Comparison of ENCODE assay signal across 1 cellular context in the genomic region with DNA sequence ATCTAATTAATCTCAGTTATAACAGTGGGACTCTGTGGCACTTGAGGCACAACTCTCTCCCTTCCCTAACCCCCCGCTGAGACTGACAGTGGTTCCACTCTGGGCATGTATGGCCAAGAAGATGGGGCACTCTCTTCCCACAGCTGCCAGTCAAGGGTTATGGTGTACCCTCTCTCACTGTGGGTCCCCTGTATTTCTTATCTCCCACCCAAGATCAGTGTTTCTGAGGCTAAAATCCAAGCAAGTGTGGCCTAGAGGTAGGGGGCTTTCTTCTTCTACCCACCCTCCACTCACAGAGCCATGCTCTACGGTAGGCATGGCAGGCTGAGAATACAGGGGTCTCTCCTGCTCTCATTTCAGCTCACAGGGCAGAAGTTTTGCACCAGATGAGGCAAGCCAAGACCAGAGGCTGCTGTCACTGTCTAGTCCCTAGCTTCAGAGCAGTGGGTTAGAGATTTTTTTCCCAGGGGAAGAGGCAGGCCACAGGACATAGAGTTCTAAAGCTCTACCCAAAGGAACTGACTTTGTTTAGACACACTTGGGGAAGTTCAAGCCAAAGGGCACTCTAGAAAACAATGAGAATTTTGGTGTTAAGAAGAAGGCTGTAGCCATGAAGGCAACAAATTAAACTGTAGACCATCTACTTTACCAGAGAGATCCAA.
TF ChIP-seq lines count a peak whose summit lies in the region.

No MANE protein-coding gene starts in this region.

TF ChIP-seq in HepG2, 621 proteins besides CTCF, POLR2A, EP300 and RAD21 (continued from another document):
- TF ChIP-seq ARNTL (CRISPR knock-in tag; IDR thresholded peaks at IDR 0.05) (no peak), CAMTA2 (CRISPR knock-in tag; IDR thresholded peaks at IDR 0.05; ENCODE audit: borderline replicate concordance) (no peak), AKAP8 (CRISPR knock-in tag; IDR thresholded peaks at IDR 0.05) (no peak), ZBTB20 (CRISPR knock-in tag; IDR thresholded peaks at IDR 0.05; ENCODE audit: borderline replicate concordance, low read depth) (no peak), FLYWCH1 (CRISPR knock-in tag; IDR thresholded peaks at IDR 0.05) (no peak), ZNF431 (CRISPR knock-in tag; IDR thresholded peaks at IDR 0.05; ENCODE audit: borderline replicate concordance, low read depth) (no peak), ZNF367 (CRISPR knock-in tag; IDR thresholded peaks at IDR 0.05; ENCODE audit: borderline replicate concordance) (no peak)
- TF ChIP-seq, protein P1, sequence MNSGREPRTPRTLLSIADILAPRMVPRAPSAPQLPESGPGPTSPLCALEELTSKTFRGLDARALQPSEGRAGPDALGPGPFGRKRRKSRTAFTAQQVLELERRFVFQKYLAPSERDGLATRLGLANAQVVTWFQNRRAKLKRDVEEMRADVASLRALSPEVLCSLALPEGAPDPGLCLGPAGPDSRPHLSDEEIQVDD (CRISPR knock-in tag; IDR thresholded peaks at IDR 0.05; ENCODE audit: borderline replicate concordance), result no peak
- TF ChIP-seq, protein P2, sequence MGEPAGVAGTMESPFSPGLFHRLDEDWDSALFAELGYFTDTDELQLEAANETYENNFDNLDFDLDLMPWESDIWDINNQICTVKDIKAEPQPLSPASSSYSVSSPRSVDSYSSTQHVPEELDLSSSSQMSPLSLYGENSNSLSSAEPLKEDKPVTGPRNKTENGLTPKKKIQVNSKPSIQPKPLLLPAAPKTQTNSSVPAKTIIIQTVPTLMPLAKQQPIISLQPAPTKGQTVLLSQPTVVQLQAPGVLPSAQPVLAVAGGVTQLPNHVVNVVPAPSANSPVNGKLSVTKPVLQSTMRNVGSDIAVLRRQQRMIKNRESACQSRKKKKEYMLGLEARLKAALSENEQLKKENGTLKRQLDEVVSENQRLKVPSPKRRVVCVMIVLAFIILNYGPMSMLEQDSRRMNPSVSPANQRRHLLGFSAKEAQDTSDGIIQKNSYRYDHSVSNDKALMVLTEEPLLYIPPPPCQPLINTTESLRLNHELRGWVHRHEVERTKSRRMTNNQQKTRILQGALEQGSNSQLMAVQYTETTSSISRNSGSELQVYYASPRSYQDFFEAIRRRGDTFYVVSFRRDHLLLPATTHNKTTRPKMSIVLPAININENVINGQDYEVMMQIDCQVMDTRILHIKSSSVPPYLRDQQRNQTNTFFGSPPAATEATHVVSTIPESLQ (CRISPR knock-in tag; conservative IDR thresholded peaks at IDR 0.05), result no peak
- TF ChIP-seq, protein P3, sequence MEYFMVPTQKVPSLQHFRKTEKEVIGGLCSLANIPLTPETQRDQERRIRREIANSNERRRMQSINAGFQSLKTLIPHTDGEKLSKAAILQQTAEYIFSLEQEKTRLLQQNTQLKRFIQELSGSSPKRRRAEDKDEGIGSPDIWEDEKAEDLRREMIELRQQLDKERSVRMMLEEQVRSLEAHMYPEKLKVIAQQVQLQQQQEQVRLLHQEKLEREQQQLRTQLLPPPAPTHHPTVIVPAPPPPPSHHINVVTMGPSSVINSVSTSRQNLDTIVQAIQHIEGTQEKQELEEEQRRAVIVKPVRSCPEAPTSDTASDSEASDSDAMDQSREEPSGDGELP (IDR thresholded peaks at IDR 0.05; ENCODE audit: borderline replicate concordance, low read depth), result no peak
